Comparison of ENCODE assay signal across 9 cellular contexts in the genomic region with DNA sequence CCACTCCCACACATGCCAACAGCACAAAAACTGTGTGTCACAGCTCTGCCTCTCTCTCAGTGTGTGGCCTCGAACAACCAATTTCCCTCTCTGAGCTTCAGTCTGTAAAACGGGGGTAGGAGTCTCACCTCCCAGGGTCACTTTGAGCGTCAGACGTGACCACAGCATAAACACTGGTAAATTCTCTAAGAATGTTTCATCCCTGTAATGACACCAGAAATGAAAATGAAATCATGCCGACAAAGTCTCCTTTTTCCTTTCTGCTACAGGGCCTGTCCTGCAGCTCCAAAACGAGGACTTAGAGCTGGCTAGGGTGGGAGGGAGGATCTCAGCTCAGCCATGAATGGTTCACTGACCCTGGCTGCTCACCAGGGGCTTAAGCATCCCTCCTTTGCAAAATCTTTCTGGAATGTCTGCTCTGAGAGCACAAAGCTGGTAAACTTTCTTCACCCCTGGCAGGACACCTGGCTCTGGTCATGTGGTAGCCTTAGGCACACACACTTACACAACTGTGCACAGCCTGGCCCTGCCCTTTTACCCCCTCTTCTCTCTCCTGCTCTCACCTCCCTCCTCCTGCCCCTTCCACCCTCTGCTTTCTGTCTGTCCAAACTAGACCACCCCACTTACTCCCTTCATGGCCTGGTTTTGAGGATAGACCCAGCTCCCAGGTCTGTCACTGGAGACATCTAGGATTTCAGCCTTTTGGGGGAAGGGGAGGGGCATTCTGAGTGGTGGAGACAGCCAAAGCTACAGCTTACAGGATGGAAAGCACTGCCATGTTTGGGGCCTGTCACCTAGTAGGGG. TPM values are rescaled to one million over a fixed set of nuclear protein-coding genes. Genes with fewer than 3 reads are reported as not detected.
DNase-seq lines count a peak whose midpoint lies in the region; TF ChIP-seq lines count a peak whose summit lies in the region.
"Had no signal": no experiment of that assay in that cellular context is flagged by ENCODE, and none has a peak within 500 bp of the region (broad histone marks: within the 10 kb centered on the region; RNA-seq: fewer than 3 reads in every experiment).

No MANE protein-coding gene starts in this region.

- H3K4me3 ChIP-seq in ascending aorta (no peak overlapping the region), thyroid gland (replicated peaks in 1 of 3) (no peak overlapping the region)

- H3K27ac ChIP-seq in ascending aorta = peak overlapping the region; percentile 78 to 87
- peak overlapping the region; percentile 95 to 97 (median 96) for H3K27ac ChIP-seq in thyroid gland

- no peak for TF ChIP-seq CTCF in ascending aorta (IDR thresholded peaks at IDR 0.05)
- TF ChIP-seq CTCF in thyroid gland (IDR thresholded peaks at IDR 0.05) = no peak

- TF ChIP-seq POLR2A in thyroid gland (IDR thresholded peaks at IDR 0.05) = peak in 1 of 2 donors; percentile 64

- intact Hi-C loops in ascending aorta (cut with DNase I) = loop anchor here (2.0 to 5.0 kb wide), 2 partner anchors 14 to 159 kb away; no protein-coding TSS in a partner anchor
- intact Hi-C loops in thyroid gland (cut with DNase I) = no loop called here

- no peaks in the 10 kb centered on the region for H3K9me3 ChIP-seq in ascending aorta
- H3K9me3 ChIP-seq in thyroid gland = no peaks in the 10 kb centered on the region

- DNase-seq in HS-5 (ENCODE audit: low read depth) (peak; percentile 74), ascending aorta (ENCODE audit: low spot score in 2 of 2) (peak in 1 of 2 donors; percentile 76), kidney tubule cell (ENCODE audit: low spot score) (peak; percentile 97), thyroid gland (peak; percentile 94), epidermal melanocyte (ENCODE audit: insufficient read length, low spot score) (no peak)
- no peak for DNase-seq in activated effector memory CD4-positive, alpha-beta T cell treated with Interleukin-2 at 50 U/mL for 16 hours
- no peak for DNase-seq in activated CD4-positive, alpha-beta T cell treated with anti-CD3 and anti-CD28 coated beads for 48 hours
- no peak for DNase-seq in activated CD4-positive, CD25-positive, alpha-beta regulatory T cell treated with anti-CD3 and anti-CD28 coated beads, Interleukin-2, amount 50 U/mL, for 72 hours
- DNase-seq: naive B cell had no signal

- 6% methylated on average over 6 of the region's 6 CpGs for WGBS in thyroid gland, 2 donors

- H3K27me3 ChIP-seq in ascending aorta (no peaks in the 10 kb centered on the region), thyroid gland (no peaks in the 10 kb centered on the region)

- H3K4me1 ChIP-seq in ascending aorta (peaks cover 19 to 51% of the 10 kb centered on the region in 2 donors), thyroid gland (peaks cover 73 to 83% of the 10 kb centered on the region in 2 donors)

- H3K36me3 ChIP-seq in ascending aorta (no peaks in the 10 kb centered on the region), thyroid gland (no peaks in the 10 kb centered on the region)

RNA-seq across cellular contexts. Expression of gene TSKU, which starts 12.3 kb away (rescaled TPM):
- total RNA-seq in ascending aorta = 121 TPM
- 100 to 1,000 TPM in 2 of 4 donors, 10 to 100 TPM in 2; 95.6 to 152 (median 99.2) TPM for total RNA-seq in thyroid gland

Comparison
In these comparisons a context has a peak if more than half of its experiments do, and no peak if none do; other contexts are left out.
1. DNase-seq: peak in HS-5 (single experiment), kidney tubule cell (single experiment) and thyroid gland (2 of 2); none in activated effector memory CD4-positive, alpha-beta T cell treated with Interleukin-2 at 50 U/mL for 16 hours (single experiment), epidermal melanocyte (single experiment), activated CD4-positive, alpha-beta T cell treated with anti-CD3 and anti-CD28 coated beads for 48 hours (single experiment) and activated CD4-positive, CD25-positive, alpha-beta regulatory T cell treated with anti-CD3 and anti-CD28 coated beads, Interleukin-2, amount 50 U/mL, for 72 hours (single experiment).